ENCODE assay signal across 8 cellular contexts in genomic region chr9:100216178-100216787, GRCh38.
DNase-seq lines count a peak whose midpoint lies in the region; ATAC-seq and TF ChIP-seq lines count a peak whose summit lies in the region.

No MANE protein-coding gene starts in this region.

- H3K9me3 Mint-ChIP-seq in WTC11: no peaks in the 10 kb centered on the region
- H3K9me3 Mint-ChIP-seq in chondrocyte (ENCODE audit: low read depth): no peaks in the 10 kb centered on the region

- no peaks in the 10 kb centered on the region for H3K27me3 Mint-ChIP-seq in WTC11 (ENCODE audit: low read depth)
- no peaks in the 10 kb centered on the region for H3K27me3 Mint-ChIP-seq in chondrocyte (ENCODE audit: low read depth)

- no peak overlapping the region for H3K27ac ChIP-seq in right lobe of liver

- H3K36me3 Mint-ChIP-seq in WTC11 (no peaks in the 10 kb centered on the region), chondrocyte (ENCODE audit: low read depth) (peaks cover 7% of the 10 kb centered on the region)

- CTCF ChIA-PET in WTC11 (lab: Charles Lee): interaction anchor here (0.5 to 1.6 kb wide), 22 partner anchors 9 to 1031 kb away, joined by 3 to 8 read pairs (median 3); no protein-coding TSS in a partner anchor

- H3K4me3 ChIP-seq in right lobe of liver: no peak overlapping the region

- no peaks in the 10 kb centered on the region for H3K4me1 ChIP-seq in right lobe of liver

- POLR2A ChIA-PET in WTC11 (lab: Charles Lee): interaction anchor here (0.6 kb wide), 1 partner anchor 70 kb away, joined by 3 read pairs; no protein-coding TSS in a partner anchor

- no peak for TF ChIP-seq POLR2A in right lobe of liver (IDR thresholded peaks at IDR 0.05)

- no peak overlapping the region for H3K27ac Mint-ChIP-seq in WTC11
- H3K27ac Mint-ChIP-seq in chondrocyte (ENCODE audit: unreplicated experiment): no peak overlapping the region

- H3K27me3 ChIP-seq in right lobe of liver: no peaks in the 10 kb centered on the region

- no peaks in the 10 kb centered on the region for H3K36me3 ChIP-seq in right lobe of liver

- 67% methylated on average over 3 of the region's 4 CpGs for WGBS in right lobe of liver (ENCODE audit: insufficient coverage, low coverage, low lambda C conversion rate, missing lambda C conversion rate)

- H3K4me1 Mint-ChIP-seq in WTC11: peaks cover 7% of the 10 kb centered on the region
- peaks cover 8% of the 10 kb centered on the region for H3K4me1 Mint-ChIP-seq in chondrocyte (ENCODE audit: low read depth)

- TF ChIP-seq CTCF in WTC11 (IDR thresholded peaks at IDR 0.05) (peak; percentile 83), chondrocyte (IDR thresholded peaks at IDR 0.05) (peak; percentile 76), right lobe of liver (IDR thresholded peaks at IDR 0.05) (peak; percentile 63 to 80 (median 69))

- DNase-seq in CD1c-positive myeloid dendritic cell (ENCODE audit: extremely low spot score) (peak; percentile 74), HuH-7 (ENCODE audit: low spot score) (peak; percentile 23), WTC11 (ENCODE audit: low spot score) (peak; percentile 83), chondrocyte (ENCODE audit: low spot score) (no peak), right lobe of liver (peak in 1 of 3 donors; percentile 65), COR-L47 (lab: John Stamatoyannopoulos, UW) (no peak)
- DNase-seq in stimulated activated CD8-positive, alpha-beta memory T cell treated with anti-CD3 and anti-CD28 coated beads, Interleukin-15, amount 100 ng/mL, for 4 hours (ENCODE audit: low read depth in 2 of 2): peak; percentile 3 to 34

- intact Hi-C loops in right lobe of liver (cut with DNase I): no loop called here

- H3K4me3 Mint-ChIP-seq in WTC11 (no peak overlapping the region), chondrocyte (ENCODE audit: unreplicated experiment) (no peak overlapping the region)

- H3K9me3 ChIP-seq in right lobe of liver: no peaks in the 10 kb centered on the region

- ATAC-seq in GM19324 (IDR thresholded peaks at IDR 0.05; ENCODE audit: low FRiP score, unreplicated experiment): peak; percentile 48
- peak; percentile 94 for ATAC-seq in WTC11
- peak; percentile 82 to 90 (median 86) for ATAC-seq in right lobe of liver

TF ChIP-seq in WTC11, 78 proteins besides CTCF, POLR2A, EP300 and RAD21:
- TF ChIP-seq E2F1 (CRISPR knock-in tag; IDR thresholded peaks at IDR 0.05): no peak
- TF ChIP-seq HMGA2 (CRISPR knock-in tag; IDR thresholded peaks at IDR 0.05): no peak
- TF ChIP-seq ZNF532 (CRISPR knock-in tag; IDR thresholded peaks at IDR 0.05; ENCODE audit: borderline replicate concordance): no peak
- no peak for TF ChIP-seq SMAD3 (CRISPR knock-in tag; IDR thresholded peaks at IDR 0.05; ENCODE audit: borderline replicate concordance)
- TF ChIP-seq ZMAT4 (CRISPR knock-in tag; IDR thresholded peaks at IDR 0.05): no peak

Comparison
In these comparisons a context has a peak if more than half of its experiments do, and no peak if none do; other contexts are left out.
1. DNase-seq: peak in CD1c-positive myeloid dendritic cell (single experiment), HuH-7 (single experiment), WTC11 (single experiment) and stimulated activated CD8-positive, alpha-beta memory T cell treated with anti-CD3 and anti-CD28 coated beads, Interleukin-15, amount 100 ng/mL, for 4 hours (2 of 2); none in chondrocyte (single experiment) and COR-L47 (single experiment).
2. Peak in every context shown above with its lines, with median percentiles within 50 percentile points of each other: ATAC-seq and CTCF ChIP-seq.